1 cellular context compared by ENCODE assay signal in the genomic region with DNA sequence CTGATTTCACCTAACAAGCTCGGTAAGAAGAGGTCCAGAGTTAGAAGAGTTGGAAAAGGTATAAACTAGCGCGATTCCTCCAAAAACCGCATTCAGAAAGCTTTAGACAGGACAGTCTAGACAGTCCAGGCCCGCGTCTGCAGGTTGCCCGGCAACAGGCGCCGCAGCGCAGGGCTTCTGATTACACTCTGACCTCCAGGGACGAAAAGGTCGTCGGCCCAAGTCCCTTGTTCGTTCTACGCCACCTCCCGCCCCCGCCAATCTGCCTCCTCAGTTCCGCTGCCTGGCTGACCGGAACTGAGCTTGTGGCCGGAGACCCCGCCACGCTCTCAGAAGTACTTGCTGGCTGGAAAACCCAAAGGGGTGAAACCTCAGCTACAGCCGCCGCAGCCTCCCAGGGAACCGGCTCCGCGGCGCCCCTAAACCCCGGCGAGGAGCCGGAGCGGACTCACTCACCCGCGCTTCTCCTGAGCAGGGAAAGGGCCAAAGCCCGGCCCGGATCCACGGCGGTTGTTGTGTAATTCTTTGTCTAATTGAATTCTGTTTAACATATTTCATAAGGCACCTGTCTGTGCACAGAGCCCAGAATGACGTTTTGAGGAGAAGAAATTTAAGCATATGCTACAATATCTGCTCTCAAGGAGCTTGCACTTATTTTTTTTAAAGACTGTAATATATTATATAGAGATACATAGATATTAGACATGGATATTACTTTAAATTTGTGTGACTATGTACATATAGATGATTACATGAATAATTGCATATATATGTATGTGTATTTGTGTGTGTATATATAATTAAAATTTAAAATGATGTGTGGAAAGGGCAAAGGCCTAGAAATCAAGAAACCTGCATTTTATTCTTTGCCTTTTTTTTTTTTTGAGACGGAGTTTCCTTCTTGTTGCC.
TF ChIP-seq lines count a peak whose summit lies in the region.

CAPS2 (minus strand) TSS at position 407 of the 909 bp plus-strand sequence. CDS start 3,826 bp downstream, outside the sequence.

TF ChIP-seq in HepG2, 621 proteins besides CTCF, POLR2A, EP300 and RAD21 (continued from another document and continues in another):
- TF ChIP-seq NFAT5 (CRISPR knock-in tag; IDR thresholded peaks at IDR 0.05) = no peak
- TF ChIP-seq AKAP8 (CRISPR knock-in tag; IDR thresholded peaks at IDR 0.05) = no peak
- no peak for TF ChIP-seq ZNF160 (CRISPR knock-in tag; IDR thresholded peaks at IDR 0.05)
- TF ChIP-seq, protein P1, sequence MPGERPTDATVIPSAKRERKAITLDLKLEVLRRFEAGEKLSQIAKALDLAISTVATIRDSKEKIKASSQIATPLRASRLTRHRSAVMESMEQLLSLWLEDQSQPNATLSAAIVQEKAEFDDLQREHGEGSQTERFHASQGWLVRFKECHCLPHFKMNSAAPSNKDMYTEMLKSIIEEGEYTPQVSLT (CRISPR knock-in tag; IDR thresholded peaks at IDR 0.05; ENCODE audit: borderline replicate concordance, low read depth) = no peak; the same call in 1 of the 2 replicates
- peak; percentile 60 for TF ChIP-seq PAXIP1 (CRISPR knock-in tag; conservative IDR thresholded peaks at IDR 0.05)
- no peak for TF ChIP-seq ZNF337 (CRISPR knock-in tag; IDR thresholded peaks at IDR 0.05; ENCODE audit: borderline replicate concordance, low read depth)
- TF ChIP-seq ZSCAN30 (CRISPR knock-in tag; IDR thresholded peaks at IDR 0.05) = no peak
- TF ChIP-seq, protein P2, sequence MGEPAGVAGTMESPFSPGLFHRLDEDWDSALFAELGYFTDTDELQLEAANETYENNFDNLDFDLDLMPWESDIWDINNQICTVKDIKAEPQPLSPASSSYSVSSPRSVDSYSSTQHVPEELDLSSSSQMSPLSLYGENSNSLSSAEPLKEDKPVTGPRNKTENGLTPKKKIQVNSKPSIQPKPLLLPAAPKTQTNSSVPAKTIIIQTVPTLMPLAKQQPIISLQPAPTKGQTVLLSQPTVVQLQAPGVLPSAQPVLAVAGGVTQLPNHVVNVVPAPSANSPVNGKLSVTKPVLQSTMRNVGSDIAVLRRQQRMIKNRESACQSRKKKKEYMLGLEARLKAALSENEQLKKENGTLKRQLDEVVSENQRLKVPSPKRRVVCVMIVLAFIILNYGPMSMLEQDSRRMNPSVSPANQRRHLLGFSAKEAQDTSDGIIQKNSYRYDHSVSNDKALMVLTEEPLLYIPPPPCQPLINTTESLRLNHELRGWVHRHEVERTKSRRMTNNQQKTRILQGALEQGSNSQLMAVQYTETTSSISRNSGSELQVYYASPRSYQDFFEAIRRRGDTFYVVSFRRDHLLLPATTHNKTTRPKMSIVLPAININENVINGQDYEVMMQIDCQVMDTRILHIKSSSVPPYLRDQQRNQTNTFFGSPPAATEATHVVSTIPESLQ (CRISPR knock-in tag; conservative IDR thresholded peaks at IDR 0.05) = no peak
- no peak for TF ChIP-seq ZBTB26 (CRISPR knock-in tag; IDR thresholded peaks at IDR 0.05; ENCODE audit: borderline replicate concordance)
- TF ChIP-seq, protein P3, sequence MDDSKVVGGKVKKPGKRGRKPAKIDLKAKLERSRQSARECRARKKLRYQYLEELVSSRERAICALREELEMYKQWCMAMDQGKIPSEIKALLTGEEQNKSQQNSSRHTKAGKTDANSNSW (CRISPR knock-in tag; IDR thresholded peaks at IDR 0.05; ENCODE audit: borderline replicate concordance) = no peak
- no peak for TF ChIP-seq ZNF280B (CRISPR knock-in tag; IDR thresholded peaks at IDR 0.05; ENCODE audit: borderline replicate concordance)
- TF ChIP-seq MNT (IDR thresholded peaks at IDR 0.05) = no peak
- TF ChIP-seq MXD4 (CRISPR knock-in tag; IDR thresholded peaks at IDR 0.05) = no peak
- no peak for TF ChIP-seq CAMTA2 (CRISPR knock-in tag; IDR thresholded peaks at IDR 0.05; ENCODE audit: borderline replicate concordance)
- no peak for TF ChIP-seq ZNF678 (CRISPR knock-in tag; IDR thresholded peaks at IDR 0.05)
- TF ChIP-seq IRF9 (CRISPR knock-in tag; IDR thresholded peaks at IDR 0.05; ENCODE audit: borderline replicate concordance) = no peak
- TF ChIP-seq KAT7 (CRISPR knock-in tag; IDR thresholded peaks at IDR 0.05; ENCODE audit: borderline replicate concordance) = no peak
- no peak for TF ChIP-seq PAF1 (CRISPR knock-in tag; IDR thresholded peaks at IDR 0.05)
- TF ChIP-seq, protein P4, sequence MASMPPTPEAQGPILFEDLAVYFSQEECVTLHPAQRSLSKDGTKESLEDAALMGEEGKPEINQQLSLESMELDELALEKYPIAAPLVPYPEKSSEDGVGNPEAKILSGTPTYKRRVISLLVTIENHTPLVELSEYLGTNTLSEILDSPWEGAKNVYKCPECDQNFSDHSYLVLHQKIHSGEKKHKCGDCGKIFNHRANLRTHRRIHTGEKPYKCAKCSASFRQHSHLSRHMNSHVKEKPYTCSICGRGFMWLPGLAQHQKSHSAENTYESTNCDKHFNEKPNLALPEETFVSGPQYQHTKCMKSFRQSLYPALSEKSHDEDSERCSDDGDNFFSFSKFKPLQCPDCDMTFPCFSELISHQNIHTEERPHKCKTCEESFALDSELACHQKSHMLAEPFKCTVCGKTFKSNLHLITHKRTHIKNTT (CRISPR knock-in tag; IDR thresholded peaks at IDR 0.05) = no peak
- TF ChIP-seq SIX1 (CRISPR knock-in tag; IDR thresholded peaks at IDR 0.05; ENCODE audit: borderline replicate concordance) = no peak; the same call in 1 of the 2 replicates
- no peak for TF ChIP-seq ZNF776 (CRISPR knock-in tag; IDR thresholded peaks at IDR 0.05)
- TF ChIP-seq, protein P5, sequence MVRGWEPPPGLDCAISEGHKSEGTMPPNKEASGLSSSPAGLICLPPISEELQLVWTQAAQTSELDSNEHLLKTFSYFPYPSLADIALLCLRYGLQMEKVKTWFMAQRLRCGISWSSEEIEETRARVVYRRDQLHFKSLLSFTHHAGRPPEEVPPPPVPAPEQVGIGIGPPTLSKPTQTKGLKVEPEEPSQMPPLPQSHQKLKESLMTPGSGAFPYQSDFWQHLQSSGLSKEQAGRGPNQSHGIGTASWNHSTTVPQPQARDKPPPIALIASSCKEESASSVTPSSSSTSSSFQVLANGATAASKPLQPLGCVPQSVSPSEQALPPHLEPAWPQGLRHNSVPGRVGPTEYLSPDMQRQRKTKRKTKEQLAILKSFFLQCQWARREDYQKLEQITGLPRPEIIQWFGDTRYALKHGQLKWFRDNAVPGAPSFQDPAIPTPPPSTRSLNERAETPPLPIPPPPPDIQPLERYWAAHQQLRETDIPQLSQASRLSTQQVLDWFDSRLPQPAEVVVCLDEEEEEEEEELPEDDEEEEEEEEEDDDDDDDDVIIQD (CRISPR knock-in tag; IDR thresholded peaks at IDR 0.05; ENCODE audit: low read depth) = peak; percentile 56; the same call in 1 of the 2 replicates
- TF ChIP-seq ZNF510 (CRISPR knock-in tag; IDR thresholded peaks at IDR 0.05; ENCODE audit: low read depth) = no peak
- no peak for TF ChIP-seq ATF7-NPFF (CRISPR knock-in tag; IDR thresholded peaks at IDR 0.05; ENCODE audit: low read depth)
- peak; percentile 47 for TF ChIP-seq ZFY (CRISPR knock-in tag; IDR thresholded peaks at IDR 0.05)
- no peak for TF ChIP-seq ZSCAN12 (CRISPR knock-in tag; IDR thresholded peaks at IDR 0.05)
- TF ChIP-seq DMAP1 (CRISPR knock-in tag; IDR thresholded peaks at IDR 0.05) = peak; percentile 54
- TF ChIP-seq, protein P6, sequence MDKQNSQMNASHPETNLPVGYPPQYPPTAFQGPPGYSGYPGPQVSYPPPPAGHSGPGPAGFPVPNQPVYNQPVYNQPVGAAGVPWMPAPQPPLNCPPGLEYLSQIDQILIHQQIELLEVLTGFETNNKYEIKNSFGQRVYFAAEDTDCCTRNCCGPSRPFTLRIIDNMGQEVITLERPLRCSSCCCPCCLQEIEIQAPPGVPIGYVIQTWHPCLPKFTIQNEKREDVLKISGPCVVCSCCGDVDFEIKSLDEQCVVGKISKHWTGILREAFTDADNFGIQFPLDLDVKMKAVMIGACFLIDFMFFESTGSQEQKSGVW (CRISPR knock-in tag; IDR thresholded peaks at IDR 0.05; ENCODE audit: borderline replicate concordance) = no peak
